8 cellular contexts compared by ENCODE assay signal in genomic region chr7:99374121-99375064, GRCh38. TPM values are rescaled to one million over a fixed set of nuclear protein-coding genes. Genes with fewer than 3 reads are reported as not detected.
DNase-seq lines count a peak whose midpoint lies in the region; ATAC-seq and TF ChIP-seq lines count a peak whose summit lies in the region.

TSS of gene ARPC1B (plus strand) at chr7:99374730. CDS start at chr7:99385715, 10,985 bp downstream.

- peak within 1 kb of the TSS; percentile 91 for H3K27ac ChIP-seq in CD8-positive, alpha-beta T cell (ENCODE audit: low read depth, low read length)
- H3K27ac ChIP-seq in Panc1 (ENCODE audit: low read length) = peak within 1 kb of the TSS; percentile 77

- POLR2A ChIA-PET in CD8-positive, alpha-beta T cell (lab: Charles Lee) = interaction anchor here (0.7 to 4.4 kb wide), 5 partner anchors 12 to 1212 kb away, joined by 3 to 25 read pairs (median 5); partner anchors contain the start of genes BUD31, FBXO24, LRCH4 and PDAP1
- POLR2A ChIA-PET in Panc1 (lab: Charles Lee) = interaction anchor here (0.6 to 0.7 kb wide), 3 partner anchors 24 to 367 kb away, joined by 3 to 9 read pairs (median 4); no protein-coding TSS in a partner anchor

- peaks cover 22% of the 10 kb centered on the region for H3K36me3 Mint-ChIP-seq in CD8-positive, alpha-beta T cell
- peaks cover 10% of the 10 kb centered on the region for H3K36me3 Mint-ChIP-seq in natural killer cell treated with Interleukin-12 subunit alpha and Interleukin-12 subunit beta and Interleukin-15 and Interleukin-18, amount 100 ng/mL, for 72 hours
- H3K36me3 Mint-ChIP-seq in stimulated activated naive CD8-positive, alpha-beta T cell treated with anti-CD3 and anti-CD28 coated beads, Interleukin-15, Interleukin-2, amounts not matched to agents 100 ng/mL and 50 ng/mL, for 24 hours (ENCODE audit: low read depth) = peaks cover 23% of the 10 kb centered on the region

- in situ Hi-C loops in Panc1 (cut with HindIII; ENCODE audit: low pct_unique_long_range_greater_than_20kb, low sequenced_read_pairs) = no loop called here

- peak within 1 kb of the TSS; percentile 96 for H3K27ac Mint-ChIP-seq in CD8-positive, alpha-beta T cell
- H3K27ac Mint-ChIP-seq in natural killer cell treated with Interleukin-12 subunit alpha and Interleukin-12 subunit beta and Interleukin-15 and Interleukin-18, amount 100 ng/mL, for 72 hours = peak within 1 kb of the TSS; percentile 84 to 96
- H3K27ac Mint-ChIP-seq in stimulated activated naive CD8-positive, alpha-beta T cell treated with anti-CD3 and anti-CD28 coated beads, Interleukin-15, Interleukin-2, amounts not matched to agents 100 ng/mL and 50 ng/mL, for 24 hours = peak within 1 kb of the TSS; percentile 76

- no peaks in the 10 kb centered on the region for H3K9me3 Mint-ChIP-seq in CD8-positive, alpha-beta T cell
- H3K9me3 Mint-ChIP-seq in natural killer cell treated with Interleukin-12 subunit alpha and Interleukin-12 subunit beta and Interleukin-15 and Interleukin-18, amount 100 ng/mL, for 72 hours = no peaks in the 10 kb centered on the region
- no peaks in the 10 kb centered on the region for H3K9me3 Mint-ChIP-seq in stimulated activated naive CD8-positive, alpha-beta T cell treated with anti-CD3 and anti-CD28 coated beads, Interleukin-15, Interleukin-2, amounts not matched to agents 100 ng/mL and 50 ng/mL, for 24 hours

- intact Hi-C loops in CD8-positive, alpha-beta T cell (cut with DNase I, micrococcal nuclease) = loop anchor here (1.0 to 5.0 kb wide), 6 partner anchors 9 to 232 kb away; partner anchors contain the start of genes BUD31 (in 2 of the 2), PDAP1 (in 2 of the 2), SMURF1 (in 1 of the 2) and ZKSCAN5 (in 1 of the 2)
- intact Hi-C loops in Panc1 (cut with micrococcal nuclease; ENCODE audit: unreplicated experiment) = no loop called here

- H3K27me3 Mint-ChIP-seq in CD8-positive, alpha-beta T cell (ENCODE audit: low read depth) = no peaks in the 10 kb centered on the region
- H3K27me3 Mint-ChIP-seq in natural killer cell treated with Interleukin-12 subunit alpha and Interleukin-12 subunit beta and Interleukin-15 and Interleukin-18, amount 100 ng/mL, for 72 hours = no peaks in the 10 kb centered on the region
- no peaks in the 10 kb centered on the region for H3K27me3 Mint-ChIP-seq in stimulated activated naive CD8-positive, alpha-beta T cell treated with anti-CD3 and anti-CD28 coated beads, Interleukin-15, Interleukin-2, amounts not matched to agents 100 ng/mL and 50 ng/mL, for 24 hours

- CTCF ChIA-PET in CD8-positive, alpha-beta T cell (lab: Charles Lee) = interaction anchor here (1.0 to 2.5 kb wide), 3 partner anchors 9 to 51 kb away, joined by 3 to 10 read pairs (median 4); no protein-coding TSS in a partner anchor
- CTCF ChIA-PET in Panc1 (lab: Charles Lee) = interaction anchor here (0.5 to 0.6 kb wide), 2 partner anchors 15 to 42 kb away, joined by 3 to 10 read pairs; no protein-coding TSS in a partner anchor

- peak; percentile 55 for ATAC-seq in CD8-positive, alpha-beta T cell
- ATAC-seq in HG03378 (IDR thresholded peaks at IDR 0.05; ENCODE audit: unreplicated experiment) = peak; percentile 38
- ATAC-seq in Panc1 = peak; percentile 87
- ATAC-seq in natural killer cell treated with Interleukin-12 subunit alpha and Interleukin-12 subunit beta and Interleukin-15 and Interleukin-18, amount 100 ng/mL, for 72 hours = peak; percentile 87 to 90

- peaks cover 36% of the 10 kb centered on the region for H3K4me1 Mint-ChIP-seq in CD8-positive, alpha-beta T cell (ENCODE audit: low read depth)
- peaks cover 15% of the 10 kb centered on the region in 2 donors for H3K4me1 Mint-ChIP-seq in natural killer cell treated with Interleukin-12 subunit alpha and Interleukin-12 subunit beta and Interleukin-15 and Interleukin-18, amount 100 ng/mL, for 72 hours (ENCODE audit: low read depth in 2 of 2)
- peaks cover 46% of the 10 kb centered on the region for H3K4me1 Mint-ChIP-seq in stimulated activated naive CD8-positive, alpha-beta T cell treated with anti-CD3 and anti-CD28 coated beads, Interleukin-15, Interleukin-2, amounts not matched to agents 100 ng/mL and 50 ng/mL, for 24 hours (ENCODE audit: low read depth)

- peaks cover 55% of the 10 kb centered on the region for H3K4me1 ChIP-seq in CD8-positive, alpha-beta T cell (ENCODE audit: insufficient read depth, low read length)
- H3K4me1 ChIP-seq in Panc1 (ENCODE audit: control insufficient read depth, insufficient read depth, low read length) = peaks cover 33% of the 10 kb centered on the region

- H3K4me3 ChIP-seq in CD8-positive, alpha-beta T cell (ENCODE audit: low read depth, low read length) = peak within 1 kb of the TSS; percentile 90
- H3K4me3 ChIP-seq in Panc1 (ENCODE audit: low read depth in 2 of 2, low read length in 2 of 2) = peak within 1 kb of the TSS; percentile 63 to 81

- no peak for TF ChIP-seq CTCF in CD8-positive, alpha-beta T cell (IDR thresholded peaks at IDR 0.05)
- no peak for TF ChIP-seq CTCF in Panc1 (IDR thresholded peaks at IDR 0.05)

- DNase-seq in CD8-positive, alpha-beta T cell = peak; percentile 69 to 88 (median 83)
- DNase-seq in GM19240 (ENCODE audit: insufficient read length, low spot score) (peak; percentile 83), Panc1 (ENCODE audit: low read depth, low spot score) (no peak), fibroblast of gingiva (ENCODE audit: low read depth) (peak; percentile 71)
- DNase-seq in activated T-cell treated with anti-CD3 and anti-CD28 coated beads, Interleukin-2, amount 50 U/mL, for 48 hours = peak; percentile 87 to 91
- peak; percentile 90 for DNase-seq in natural killer cell treated with Interleukin-12 subunit alpha and Interleukin-12 subunit beta and Interleukin-15 and Interleukin-18, amount 100 ng/mL, for 72 hours (ENCODE audit: low spot score)

- no peaks in the 10 kb centered on the region for H3K9me3 ChIP-seq in CD8-positive, alpha-beta T cell (ENCODE audit: low read length)
- H3K9me3 ChIP-seq in Panc1 (ENCODE audit: control insufficient read depth, insufficient read depth, low read depth, low read length) = no peaks in the 10 kb centered on the region

- no TSS peak for BruUV-seq in Panc1 (replicated peaks; lab: Mats Ljungman, UMichigan)

- peaks cover 8% of the 10 kb centered on the region for H3K36me3 ChIP-seq in CD8-positive, alpha-beta T cell (ENCODE audit: insufficient read depth, low read length)
- no peaks in the 10 kb centered on the region; the same call in 1 of the 2 replicates for H3K36me3 ChIP-seq in Panc1 (ENCODE audit: control insufficient read depth, insufficient read depth, low read length)

- peak within 1 kb of the TSS; percentile 84 for H3K4me3 Mint-ChIP-seq in CD8-positive, alpha-beta T cell
- H3K4me3 Mint-ChIP-seq in natural killer cell treated with Interleukin-12 subunit alpha and Interleukin-12 subunit beta and Interleukin-15 and Interleukin-18, amount 100 ng/mL, for 72 hours = peak within 1 kb of the TSS; percentile 80
- peak within 1 kb of the TSS; percentile 85 for H3K4me3 Mint-ChIP-seq in stimulated activated naive CD8-positive, alpha-beta T cell treated with anti-CD3 and anti-CD28 coated beads, Interleukin-15, Interleukin-2, amounts not matched to agents 100 ng/mL and 50 ng/mL, for 24 hours

- H3K27me3 ChIP-seq in CD8-positive, alpha-beta T cell (ENCODE audit: insufficient read depth, low read length) = no peaks in the 10 kb centered on the region
- H3K27me3 ChIP-seq in Panc1 (ENCODE audit: control insufficient read depth, insufficient read depth, low read length) = no peaks in the 10 kb centered on the region

RNA-seq across cellular contexts. Expression of gene ARPC1B, which starts in this region (rescaled TPM):
- total RNA-seq in CD8-positive, alpha-beta T cell = 10 to 100 TPM; 68.5 to 70.5 TPM
- total RNA-seq in Panc1 (2021; ENCODE audit: unreplicated experiment) = 266 TPM
- polyA plus RNA-seq in Panc1 (2012; ENCODE audit: insufficient read length) = 692 TPM
- 100 to 1,000 TPM; 286 to 366 TPM for total RNA-seq in natural killer cell treated with Interleukin-12 subunit alpha and Interleukin-12 subunit beta and Interleukin-15 and Interleukin-18, amount 100 ng/mL, for 72 hours

Comparison
In these comparisons a context has a peak if more than half of its experiments do, and no peak if none do; other contexts are left out.
1. ATAC-seq: peak in every context shown above with its lines; median percentile 88 in natural killer cell treated with Interleukin-12 subunit alpha and Interleukin-12 subunit beta and Interleukin-15 and Interleukin-18, amount 100 ng/mL, for 72 hours; 87 in Panc1; 55 in CD8-positive, alpha-beta T cell; 38 in HG03378.